Comparison of ENCODE assay signal across 1 cellular context in the genomic region with DNA sequence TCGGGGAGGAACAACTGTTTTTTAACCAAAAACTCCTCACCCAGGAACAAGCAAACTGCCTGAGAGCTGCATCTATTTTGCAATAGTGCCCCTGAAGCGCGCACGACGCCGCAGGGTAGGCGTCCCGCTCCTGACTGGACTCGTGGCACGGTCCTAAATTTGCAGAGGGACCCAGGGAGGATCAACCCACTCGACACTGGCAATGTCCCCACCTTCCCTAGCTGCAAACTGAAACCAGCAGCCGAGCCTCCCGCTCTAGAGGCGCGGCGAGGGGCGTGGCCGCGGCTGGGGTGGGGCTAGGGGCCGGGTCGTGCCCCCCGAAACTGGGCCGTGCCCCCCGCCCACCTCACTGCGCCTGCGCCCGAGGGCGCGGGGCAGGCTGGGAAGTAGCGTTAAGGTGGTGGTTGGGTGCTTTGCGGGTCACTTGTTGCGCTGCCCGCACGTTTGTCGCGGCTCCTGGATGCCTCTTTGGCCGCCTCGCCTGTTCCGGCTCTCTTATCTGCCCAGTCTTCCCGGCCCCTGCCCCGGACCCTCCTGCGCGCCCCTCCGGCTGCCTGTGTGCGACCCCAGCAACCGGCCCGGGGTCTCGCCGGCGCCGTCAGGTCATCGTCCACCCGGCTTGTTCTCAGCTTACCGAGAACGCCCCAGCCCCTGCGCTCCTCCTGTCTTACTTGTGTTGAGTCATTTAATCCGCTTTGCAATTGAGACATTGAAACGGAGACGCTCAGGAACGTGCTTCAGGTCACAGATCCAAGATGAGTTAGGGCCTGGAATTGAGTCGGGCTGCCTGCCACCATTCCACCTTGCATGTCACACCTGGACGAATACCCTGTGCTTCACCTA.
TF ChIP-seq lines count a peak whose summit lies in the region.

No MANE protein-coding gene starts in this region.

TF ChIP-seq in HepG2, 621 proteins besides CTCF, POLR2A, EP300 and RAD21 (continued from another document and continues in another):
- TF ChIP-seq, protein P1, sequence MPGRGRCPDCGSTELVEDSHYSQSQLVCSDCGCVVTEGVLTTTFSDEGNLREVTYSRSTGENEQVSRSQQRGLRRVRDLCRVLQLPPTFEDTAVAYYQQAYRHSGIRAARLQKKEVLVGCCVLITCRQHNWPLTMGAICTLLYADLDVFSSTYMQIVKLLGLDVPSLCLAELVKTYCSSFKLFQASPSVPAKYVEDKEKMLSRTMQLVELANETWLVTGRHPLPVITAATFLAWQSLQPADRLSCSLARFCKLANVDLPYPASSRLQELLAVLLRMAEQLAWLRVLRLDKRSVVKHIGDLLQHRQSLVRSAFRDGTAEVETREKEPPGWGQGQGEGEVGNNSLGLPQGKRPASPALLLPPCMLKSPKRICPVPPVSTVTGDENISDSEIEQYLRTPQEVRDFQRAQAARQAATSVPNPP (CRISPR knock-in tag; IDR thresholded peaks at IDR 0.05) = no peak
- TF ChIP-seq PPARG (CRISPR knock-in tag; conservative IDR thresholded peaks at IDR 0.05) (no peak; the same call in 1 of the 2 replicates), MAFK (conservative IDR thresholded peaks at IDR 0.05 in 1 of 2, IDR thresholded peaks at IDR 0.05 in 1 of 2; ENCODE audit: low read length in 2 of 2) (no peak), ZNF180 (CRISPR knock-in tag; IDR thresholded peaks at IDR 0.05; ENCODE audit: borderline replicate concordance, low read depth) (no peak), ZBTB20 (CRISPR knock-in tag; IDR thresholded peaks at IDR 0.05; ENCODE audit: borderline replicate concordance, low read depth) (no peak), RXRA (CRISPR knock-in tag; IDR thresholded peaks at IDR 0.05) (peak; percentile 57; the same call in 1 of the 2 replicates), RBAK (CRISPR knock-in tag; IDR thresholded peaks at IDR 0.05) (no peak), ATF1 (CRISPR knock-in tag; IDR thresholded peaks at IDR 0.05) (no peak), ZNF160 (CRISPR knock-in tag; IDR thresholded peaks at IDR 0.05) (no peak), KLF6 (CRISPR knock-in tag; IDR thresholded peaks at IDR 0.05) (peak; percentile 34; the same call in 1 of the 2 replicates), MXI1 (IDR thresholded peaks at IDR 0.05; ENCODE audit: borderline replicate concordance, low read depth, low read length) (peak; percentile 25; the same call in 1 of the 3 replicates), NCOA1 (CRISPR knock-in tag; IDR thresholded peaks at IDR 0.05) (no peak)
- TF ChIP-seq, protein P2, sequence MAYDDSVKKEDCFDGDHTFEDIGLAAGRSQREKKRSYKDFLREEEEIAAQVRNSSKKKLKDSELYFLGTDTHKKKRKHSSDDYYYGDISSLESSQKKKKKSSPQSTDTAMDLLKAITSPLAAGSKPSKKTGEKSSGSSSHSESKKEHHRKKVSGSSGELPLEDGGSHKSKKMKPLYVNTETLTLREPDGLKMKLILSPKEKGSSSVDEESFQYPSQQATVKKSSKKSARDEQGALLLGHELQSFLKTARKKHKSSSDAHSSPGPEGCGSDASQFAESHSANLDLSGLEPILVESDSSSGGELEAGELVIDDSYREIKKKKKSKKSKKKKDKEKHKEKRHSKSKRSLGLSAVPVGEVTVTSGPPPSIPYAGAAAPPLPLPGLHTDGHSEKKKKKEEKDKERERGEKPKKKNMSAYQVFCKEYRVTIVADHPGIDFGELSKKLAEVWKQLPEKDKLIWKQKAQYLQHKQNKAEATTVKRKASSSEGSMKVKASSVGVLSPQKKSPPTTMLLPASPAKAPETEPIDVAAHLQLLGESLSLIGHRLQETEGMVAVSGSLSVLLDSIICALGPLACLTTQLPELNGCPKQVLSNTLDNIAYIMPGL (CRISPR knock-in tag; IDR thresholded peaks at IDR 0.05; ENCODE audit: borderline replicate concordance in 1 of 2, low read depth in 1 of 2) = peak; percentile 54 to 56; a peak in 3 of 4 replicates
- TF ChIP-seq, protein P3, sequence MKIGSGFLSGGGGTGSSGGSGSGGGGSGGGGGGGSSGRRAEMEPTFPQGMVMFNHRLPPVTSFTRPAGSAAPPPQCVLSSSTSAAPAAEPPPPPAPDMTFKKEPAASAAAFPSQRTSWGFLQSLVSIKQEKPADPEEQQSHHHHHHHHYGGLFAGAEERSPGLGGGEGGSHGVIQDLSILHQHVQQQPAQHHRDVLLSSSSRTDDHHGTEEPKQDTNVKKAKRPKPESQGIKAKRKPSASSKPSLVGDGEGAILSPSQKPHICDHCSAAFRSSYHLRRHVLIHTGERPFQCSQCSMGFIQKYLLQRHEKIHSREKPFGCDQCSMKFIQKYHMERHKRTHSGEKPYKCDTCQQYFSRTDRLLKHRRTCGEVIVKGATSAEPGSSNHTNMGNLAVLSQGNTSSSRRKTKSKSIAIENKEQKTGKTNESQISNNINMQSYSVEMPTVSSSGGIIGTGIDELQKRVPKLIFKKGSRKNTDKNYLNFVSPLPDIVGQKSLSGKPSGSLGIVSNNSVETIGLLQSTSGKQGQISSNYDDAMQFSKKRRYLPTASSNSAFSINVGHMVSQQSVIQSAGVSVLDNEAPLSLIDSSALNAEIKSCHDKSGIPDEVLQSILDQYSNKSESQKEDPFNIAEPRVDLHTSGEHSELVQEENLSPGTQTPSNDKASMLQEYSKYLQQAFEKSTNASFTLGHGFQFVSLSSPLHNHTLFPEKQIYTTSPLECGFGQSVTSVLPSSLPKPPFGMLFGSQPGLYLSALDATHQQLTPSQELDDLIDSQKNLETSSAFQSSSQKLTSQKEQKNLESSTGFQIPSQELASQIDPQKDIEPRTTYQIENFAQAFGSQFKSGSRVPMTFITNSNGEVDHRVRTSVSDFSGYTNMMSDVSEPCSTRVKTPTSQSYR (CRISPR knock-in tag; IDR thresholded peaks at IDR 0.05; ENCODE audit: borderline replicate concordance) = no peak; the same call in 1 of the 2 replicates
- TF ChIP-seq, protein P4, sequence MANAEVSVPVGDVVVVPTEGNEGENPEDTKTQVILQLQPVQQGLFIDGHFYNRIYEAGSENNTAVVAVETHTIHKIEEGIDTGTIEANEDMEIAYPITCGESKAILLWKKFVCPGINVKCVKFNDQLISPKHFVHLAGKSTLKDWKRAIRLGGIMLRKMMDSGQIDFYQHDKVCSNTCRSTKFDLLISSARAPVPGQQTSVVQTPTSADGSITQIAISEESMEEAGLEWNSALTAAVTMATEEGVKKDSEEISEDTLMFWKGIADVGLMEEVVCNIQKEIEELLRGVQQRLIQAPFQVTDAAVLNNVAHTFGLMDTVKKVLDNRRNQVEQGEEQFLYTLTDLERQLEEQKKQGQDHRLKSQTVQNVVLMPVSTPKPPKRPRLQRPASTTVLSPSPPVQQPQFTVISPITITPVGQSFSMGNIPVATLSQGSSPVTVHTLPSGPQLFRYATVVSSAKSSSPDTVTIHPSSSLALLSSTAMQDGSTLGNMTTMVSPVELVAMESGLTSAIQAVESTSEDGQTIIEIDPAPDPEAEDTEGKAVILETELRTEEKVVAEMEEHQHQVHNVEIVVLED (CRISPR knock-in tag; IDR thresholded peaks at IDR 0.05; ENCODE audit: borderline replicate concordance) = peak; percentile 56
- TF ChIP-seq, protein P5, sequence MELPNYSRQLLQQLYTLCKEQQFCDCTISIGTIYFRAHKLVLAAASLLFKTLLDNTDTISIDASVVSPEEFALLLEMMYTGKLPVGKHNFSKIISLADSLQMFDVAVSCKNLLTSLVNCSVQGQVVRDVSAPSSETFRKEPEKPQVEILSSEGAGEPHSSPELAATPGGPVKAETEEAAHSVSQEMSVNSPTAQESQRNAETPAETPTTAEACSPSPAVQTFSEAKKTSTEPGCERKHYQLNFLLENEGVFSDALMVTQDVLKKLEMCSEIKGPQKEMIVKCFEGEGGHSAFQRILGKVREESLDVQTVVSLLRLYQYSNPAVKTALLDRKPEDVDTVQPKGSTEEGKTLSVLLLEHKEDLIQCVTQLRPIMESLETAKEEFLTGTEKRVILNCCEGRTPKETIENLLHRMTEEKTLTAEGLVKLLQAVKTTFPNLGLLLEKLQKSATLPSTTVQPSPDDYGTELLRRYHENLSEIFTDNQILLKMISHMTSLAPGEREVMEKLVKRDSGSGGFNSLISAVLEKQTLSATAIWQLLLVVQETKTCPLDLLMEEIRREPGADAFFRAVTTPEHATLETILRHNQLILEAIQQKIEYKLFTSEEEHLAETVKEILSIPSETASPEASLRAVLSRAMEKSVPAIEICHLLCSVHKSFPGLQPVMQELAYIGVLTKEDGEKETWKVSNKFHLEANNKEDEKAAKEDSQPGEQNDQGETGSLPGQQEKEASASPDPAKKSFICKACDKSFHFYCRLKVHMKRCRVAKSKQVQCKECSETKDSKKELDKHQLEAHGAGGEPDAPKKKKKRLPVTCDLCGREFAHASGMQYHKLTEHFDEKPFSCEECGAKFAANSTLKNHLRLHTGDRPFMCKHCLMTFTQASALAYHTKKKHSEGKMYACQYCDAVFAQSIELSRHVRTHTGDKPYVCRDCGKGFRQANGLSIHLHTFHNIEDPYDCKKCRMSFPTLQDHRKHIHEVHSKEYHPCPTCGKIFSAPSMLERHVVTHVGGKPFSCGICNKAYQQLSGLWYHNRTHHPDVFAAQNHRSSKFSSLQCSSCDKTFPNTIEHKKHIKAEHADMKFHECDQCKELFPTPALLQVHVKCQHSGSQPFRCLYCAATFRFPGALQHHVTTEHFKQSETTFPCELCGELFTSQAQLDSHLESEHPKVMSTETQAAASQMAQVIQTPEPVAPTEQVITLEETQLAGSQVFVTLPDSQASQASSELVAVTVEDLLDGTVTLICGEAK (IDR thresholded peaks at IDR 0.05) = no peak
- TF ChIP-seq, protein P5 (CRISPR knock-in tag; IDR thresholded peaks at IDR 0.05) = peak; percentile 49
- TF ChIP-seq, protein P6, sequence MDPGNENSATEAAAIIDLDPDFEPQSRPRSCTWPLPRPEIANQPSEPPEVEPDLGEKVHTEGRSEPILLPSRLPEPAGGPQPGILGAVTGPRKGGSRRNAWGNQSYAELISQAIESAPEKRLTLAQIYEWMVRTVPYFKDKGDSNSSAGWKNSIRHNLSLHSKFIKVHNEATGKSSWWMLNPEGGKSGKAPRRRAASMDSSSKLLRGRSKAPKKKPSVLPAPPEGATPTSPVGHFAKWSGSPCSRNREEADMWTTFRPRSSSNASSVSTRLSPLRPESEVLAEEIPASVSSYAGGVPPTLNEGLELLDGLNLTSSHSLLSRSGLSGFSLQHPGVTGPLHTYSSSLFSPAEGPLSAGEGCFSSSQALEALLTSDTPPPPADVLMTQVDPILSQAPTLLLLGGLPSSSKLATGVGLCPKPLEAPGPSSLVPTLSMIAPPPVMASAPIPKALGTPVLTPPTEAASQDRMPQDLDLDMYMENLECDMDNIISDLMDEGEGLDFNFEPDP (CRISPR knock-in tag; conservative IDR thresholded peaks at IDR 0.05) = no peak
- TF ChIP-seq, protein P7, sequence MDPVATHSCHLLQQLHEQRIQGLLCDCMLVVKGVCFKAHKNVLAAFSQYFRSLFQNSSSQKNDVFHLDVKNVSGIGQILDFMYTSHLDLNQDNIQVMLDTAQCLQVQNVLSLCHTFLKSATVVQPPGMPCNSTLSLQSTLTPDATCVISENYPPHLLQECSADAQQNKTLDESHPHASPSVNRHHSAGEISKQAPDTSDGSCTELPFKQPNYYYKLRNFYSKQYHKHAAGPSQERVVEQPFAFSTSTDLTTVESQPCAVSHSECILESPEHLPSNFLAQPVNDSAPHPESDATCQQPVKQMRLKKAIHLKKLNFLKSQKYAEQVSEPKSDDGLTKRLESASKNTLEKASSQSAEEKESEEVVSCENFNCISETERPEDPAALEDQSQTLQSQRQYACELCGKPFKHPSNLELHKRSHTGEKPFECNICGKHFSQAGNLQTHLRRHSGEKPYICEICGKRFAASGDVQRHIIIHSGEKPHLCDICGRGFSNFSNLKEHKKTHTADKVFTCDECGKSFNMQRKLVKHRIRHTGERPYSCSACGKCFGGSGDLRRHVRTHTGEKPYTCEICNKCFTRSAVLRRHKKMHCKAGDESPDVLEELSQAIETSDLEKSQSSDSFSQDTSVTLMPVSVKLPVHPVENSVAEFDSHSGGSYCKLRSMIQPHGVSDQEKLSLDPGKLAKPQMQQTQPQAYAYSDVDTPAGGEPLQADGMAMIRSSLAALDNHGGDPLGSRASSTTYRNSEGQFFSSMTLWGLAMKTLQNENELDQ (CRISPR knock-in tag; IDR thresholded peaks at IDR 0.05; ENCODE audit: borderline replicate concordance) = no peak
- TF ChIP-seq, protein P8, sequence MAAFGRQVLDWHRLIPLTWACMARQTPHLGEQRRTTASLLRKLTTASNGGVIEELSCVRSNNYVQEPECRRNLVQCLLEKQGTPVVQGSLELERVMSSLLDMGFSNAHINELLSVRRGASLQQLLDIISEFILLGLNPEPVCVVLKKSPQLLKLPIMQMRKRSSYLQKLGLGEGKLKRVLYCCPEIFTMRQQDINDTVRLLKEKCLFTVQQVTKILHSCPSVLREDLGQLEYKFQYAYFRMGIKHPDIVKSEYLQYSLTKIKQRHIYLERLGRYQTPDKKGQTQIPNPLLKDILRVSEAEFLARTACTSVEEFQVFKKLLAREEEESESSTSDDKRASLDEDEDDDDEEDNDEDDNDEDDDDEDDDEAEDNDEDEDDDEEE (CRISPR knock-in tag; IDR thresholded peaks at IDR 0.05) = no peak
